ENCODE assay signal across 8 cellular contexts in genomic region chr12:47828967-47829482, GRCh38. TPM values are rescaled to one million over a fixed set of nuclear protein-coding genes. Genes with fewer than 3 reads are reported as not detected.
DNase-seq lines count a peak whose midpoint lies in the region; ATAC-seq and TF ChIP-seq lines count a peak whose summit lies in the region.

No MANE protein-coding gene starts in this region.

- H3K9me3 Mint-ChIP-seq in activated CD4-positive, alpha-beta memory T cell treated with anti-CD3 and anti-CD28 coated beads for 36 hours = no peaks in the 10 kb centered on the region

- WGBS in heart left ventricle, 4 donors = 29 to 44% (median 36%) methylated on average over 7 of the region's 7 CpGs

- intact Hi-C loops in activated CD4-positive, alpha-beta memory T cell treated with anti-CD3 and anti-CD28 coated beads for 36 hours (cut with micrococcal nuclease) = no loop called here
- intact Hi-C loops in heart left ventricle (cut with DNase I) = no loop called here

- H3K4me3 ChIP-seq in heart left ventricle (peak overlapping the region in 6 of 12 donors; percentile 1 to 18 (median 11)), skin epidermis (no peak overlapping the region)

- no peaks in the 10 kb centered on the region for H3K27me3 ChIP-seq in heart left ventricle

- DNase-seq in NCI-H82 (lab: John Stamatoyannopoulos, UW) (peak; percentile 37), NCI-H82 treated with DMSO at 0.1 percent for 48 hours (lab: John Stamatoyannopoulos, UW; ENCODE audit: unreplicated experiment) (no peak), heart left ventricle (peak; percentile 85 to 91 (median 88)), hypothalamus (lab: John Stamatoyannopoulos, UW) (no peak)
- peak; percentile 55 for DNase-seq in activated CD4-positive, alpha-beta memory T cell treated with anti-CD3 and anti-CD28 coated beads for 36 hours
- DNase-seq in stimulated activated naive CD4-positive, alpha-beta T cell (lab: John Stamatoyannopoulos, UW) = no peak

- TF ChIP-seq POLR2A in heart left ventricle (IDR thresholded peaks at IDR 0.05) = no peak

- POLR2A ChIA-PET in activated CD4-positive, alpha-beta memory T cell treated with anti-CD3 and anti-CD28 coated beads for 36 hours (lab: Charles Lee) = interaction anchor here (1.1 to 10.5 kb wide), 3 partner anchors 13 to 39 kb away, joined by 3 to 540 read pairs (median 3); partner anchors contain the start of gene HDAC7

- H3K4me1 Mint-ChIP-seq in activated CD4-positive, alpha-beta memory T cell treated with anti-CD3 and anti-CD28 coated beads for 36 hours (ENCODE audit: low read depth) = peaks cover 89% of the 10 kb centered on the region

- H3K27ac ChIP-seq in heart left ventricle = peak overlapping the region; percentile 76 to 99 (median 90)
- peak overlapping the region in 20 of 21 experiments; percentile 12 to 97 (median 84) for H3K27ac ChIP-seq in skin epidermis

- CTCF ChIA-PET in activated CD4-positive, alpha-beta memory T cell treated with anti-CD3 and anti-CD28 coated beads for 36 hours (lab: Charles Lee) = interaction anchor here (5.8 to 17.3 kb wide), 3 partner anchors 9 to 86 kb away, joined by 72 to 795 read pairs (median 379); partner anchors contain the start of gene HDAC7

- peak overlapping the region; percentile 60 for H3K4me3 Mint-ChIP-seq in activated CD4-positive, alpha-beta memory T cell treated with anti-CD3 and anti-CD28 coated beads for 36 hours

- peak overlapping the region; percentile 81 for H3K27ac Mint-ChIP-seq in activated CD4-positive, alpha-beta memory T cell treated with anti-CD3 and anti-CD28 coated beads for 36 hours

- peaks cover 11 to 76% (median 58%) of the 10 kb centered on the region in 12 donors for H3K4me1 ChIP-seq in heart left ventricle

- H3K27me3 Mint-ChIP-seq in activated CD4-positive, alpha-beta memory T cell treated with anti-CD3 and anti-CD28 coated beads for 36 hours = no peaks in the 10 kb centered on the region

- no peak for TF ChIP-seq CTCF in heart left ventricle (IDR thresholded peaks at IDR 0.05)

- H3K36me3 ChIP-seq in heart left ventricle = no peaks in the 10 kb centered on the region

- no peaks in the 10 kb centered on the region for H3K9me3 ChIP-seq in heart left ventricle

- ATAC-seq in heart left ventricle = peak; percentile 68 to 90 (median 88)
- ATAC-seq in GM18870 (IDR thresholded peaks at IDR 0.05; ENCODE audit: unreplicated experiment) = no peak

- peaks cover 2% of the 10 kb centered on the region for H3K36me3 Mint-ChIP-seq in activated CD4-positive, alpha-beta memory T cell treated with anti-CD3 and anti-CD28 coated beads for 36 hours

RNA-seq across cellular contexts. Expression of gene HDAC7, which starts 9.3 kb away (rescaled TPM):
- 100 to 1,000 TPM; 257 to 280 TPM for total RNA-seq in activated CD4-positive, alpha-beta memory T cell treated with anti-CD3 and anti-CD28 coated beads for 36 hours
- total RNA-seq in heart left ventricle = 10 to 100 TPM; 27.4 to 63.0 (median 38.6) TPM
- polyA plus RNA-seq in heart left ventricle = 10 to 100 TPM; 42.2 to 43.9 TPM

RNA-seq across cellular contexts. Expression of gene SLC48A1, which starts 56.0 kb away (rescaled TPM):
- 10 to 100 TPM; 13.7 to 16.2 TPM for total RNA-seq in activated CD4-positive, alpha-beta memory T cell treated with anti-CD3 and anti-CD28 coated beads for 36 hours
- 10 to 100 TPM; 17.6 to 68.2 (median 23.9) TPM for total RNA-seq in heart left ventricle
- polyA plus RNA-seq in heart left ventricle = 10 to 100 TPM; 13.0 to 16.5 TPM

Comparison
In these comparisons a context has a peak if more than half of its experiments do, and no peak if none do; other contexts are left out.
1. DNase-seq: peak in NCI-H82 (single experiment), activated CD4-positive, alpha-beta memory T cell treated with anti-CD3 and anti-CD28 coated beads for 36 hours (single experiment) and heart left ventricle (5 of 5); none in NCI-H82 treated with DMSO at 0.1 percent for 48 hours (single experiment), stimulated activated naive CD4-positive, alpha-beta T cell (0 of 6) and hypothalamus (0 of 51).
2. RNA of gene HDAC7, which starts 9.3 kb away (total RNA-seq): 257 to 280 TPM in activated CD4-positive, alpha-beta memory T cell treated with anti-CD3 and anti-CD28 coated beads for 36 hours; 27.4 to 63.0 TPM in heart left ventricle; every median in the first group is over 4 times any median in the second.